8 cellular contexts compared by ENCODE assay signal in genomic region chr11:48109046-48109666, GRCh38.
A peak's percentile ranks its signal among the peaks of the same experiment; 100 is the strongest.
DNase-seq lines count a peak whose midpoint lies in the region; ATAC-seq and TF ChIP-seq lines count a peak whose summit lies in the region.

No MANE protein-coding gene starts in this region.

- H3K4me3 ChIP-seq in breast epithelium (peak overlapping the region in 2 of 3 donors; percentile 34 to 55), testis (no peak overlapping the region)

- H3K9me3 ChIP-seq in breast epithelium (no peaks in the 10 kb centered on the region), testis (no peaks in the 10 kb centered on the region)

- DNase-seq in DMS114 treated with DMSO at 0.1 percent for 48 hours (lab: John Stamatoyannopoulos, UW; ENCODE audit: unreplicated experiment) (peak; percentile 28), HPDE6-E6E7 (ENCODE audit: extremely low spot score) (peak; percentile 51), NOMO-1 treated with DMSO at 0.1 percent for 48 hours (lab: John Stamatoyannopoulos, UW; ENCODE audit: unreplicated experiment) (peak; percentile 59), breast epithelium (ENCODE audit: low spot score in 2 of 2) (no peak), testis (no peak)

- H3K27ac ChIP-seq in breast epithelium (peak overlapping the region in 1 of 2 donors; percentile 61), layer of hippocampus (ENCODE audit: low read depth, low read length) (peak overlapping the region; percentile 43), testis (no peak overlapping the region)

- intact Hi-C loops in breast epithelium (cut with DNase I; ENCODE audit: low total_unique reads) = loop anchor here (10.0 kb wide), 1 partner anchor 174 kb away; no protein-coding TSS in a partner anchor
- intact Hi-C loops in testis (cut with DNase I; ENCODE audit: low total_unique reads) = loop anchor here (5.0 kb wide), 1 partner anchor 172 kb away; no protein-coding TSS in a partner anchor

- TF ChIP-seq POLR2A in breast epithelium (IDR thresholded peaks at IDR 0.05) = no peak
- no peak for TF ChIP-seq POLR2A in testis (IDR thresholded peaks at IDR 0.05)

- H3K4me1 ChIP-seq in breast epithelium (no peaks in the 10 kb centered on the region), testis (peaks cover 7% of the 10 kb centered on the region)

- peak in 2 of 3 donors; percentile 26 to 51 for TF ChIP-seq CTCF in breast epithelium (IDR thresholded peaks at IDR 0.05)
- TF ChIP-seq CTCF in testis (IDR thresholded peaks at IDR 0.05) = peak in 2 of 3 experiments; percentile 15 to 47

- WGBS in testis, 2 donors = 73 to 77% methylated on average over 5 of the region's 5 CpGs

- H3K36me3 ChIP-seq in breast epithelium (no peaks in the 10 kb centered on the region), testis (ENCODE audit: low read depth, missing control alignments) (no peaks in the 10 kb centered on the region)

- ATAC-seq in HG03521 (IDR thresholded peaks at IDR 0.05; ENCODE audit: unreplicated experiment) = no peak
- no peak for ATAC-seq in GM19467 (IDR thresholded peaks at IDR 0.05; ENCODE audit: unreplicated experiment)

- H3K27me3 ChIP-seq in breast epithelium (no peaks in the 10 kb centered on the region), layer of hippocampus (ENCODE audit: control insufficient read depth, insufficient read depth, low read length) (no peaks in the 10 kb centered on the region), testis (no peaks in the 10 kb centered on the region)

Comparison
In these comparisons a context has a peak if more than half of its experiments do, and no peak if none do; other contexts are left out.
1. DNase-seq: peak in DMS114 treated with DMSO at 0.1 percent for 48 hours (single experiment), HPDE6-E6E7 (single experiment) and NOMO-1 treated with DMSO at 0.1 percent for 48 hours (single experiment); none in breast epithelium (0 of 2) and testis (single experiment).
2. H3K4me3 ChIP-seq: peak in breast epithelium (2 of 3); none in testis (0 of 2).